13 cellular contexts compared by ENCODE assay signal in the genomic region with DNA sequence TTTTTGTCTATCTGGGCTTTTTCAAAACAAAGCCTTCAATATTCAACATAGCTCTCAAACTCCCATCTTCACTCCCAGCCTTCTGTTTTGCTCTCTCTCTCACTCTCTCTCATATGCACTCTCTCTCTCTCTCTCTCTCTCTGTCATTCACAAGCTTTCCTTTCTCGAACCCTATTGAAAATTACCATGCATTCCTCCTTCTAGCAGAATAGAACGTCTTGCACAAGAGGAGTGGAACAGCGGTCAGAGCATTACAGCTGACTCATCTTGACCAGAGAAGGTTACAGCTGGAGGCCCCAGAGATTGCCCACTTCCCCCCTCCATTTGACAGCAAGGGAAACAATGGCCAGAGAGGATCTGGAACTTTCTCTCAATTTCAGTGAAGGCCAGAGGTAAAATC. TPM values are rescaled to one million over a fixed set of nuclear protein-coding genes. Genes with fewer than 3 reads are reported as not detected.
A peak's percentile ranks its signal among the peaks of the same experiment; 100 is the strongest.
DNase-seq lines count a peak whose midpoint lies in the region; ATAC-seq and TF ChIP-seq lines count a peak whose summit lies in the region.
"Had no signal": no experiment of that assay in that cellular context is flagged by ENCODE, and none has a peak within 500 bp of the region (broad histone marks: within the 10 kb centered on the region; RNA-seq: fewer than 3 reads in every experiment).

No MANE protein-coding gene starts in this region.

- H4K20me1 ChIP-seq in osteoblast (ENCODE audit: insufficient read depth, low read length) = no peaks in the 10 kb centered on the region

- POLR2A ChIA-PET in A673 (lab: Charles Lee; ENCODE audit: low non-redundant PET) = no interaction called here

- peak overlapping the region; percentile 41 for H3K4me2 ChIP-seq in osteoblast (ENCODE audit: insufficient read depth, low read length)

- no peak for ATAC-seq in HG02970 (IDR thresholded peaks at IDR 0.05; ENCODE audit: low FRiP score, unreplicated experiment)
- ATAC-seq: gastroesophageal sphincter had no signal

- no peaks in the 10 kb centered on the region for H3K9me3 Mint-ChIP-seq in activated naive CD4-positive, alpha-beta T cell treated with anti-CD3 and anti-CD28 coated beads for 36 hours

- H3K27ac ChIP-seq in osteoblast (ENCODE audit: low read depth, low read length) = peak overlapping the region; percentile 36
- H3K27ac ChIP-seq in A673 (ENCODE audit: low read depth, low read length, poor library complexity, severe bottlenecking) = no peak overlapping the region
- H3K27ac ChIP-seq in coronary artery = no peak overlapping the region
- H3K27ac ChIP-seq: gastroesophageal sphincter had no signal

- no peak overlapping the region for H3K4me3 Mint-ChIP-seq in activated naive CD4-positive, alpha-beta T cell treated with anti-CD3 and anti-CD28 coated beads for 36 hours

- H3K4me3 ChIP-seq in osteoblast (ENCODE audit: insufficient read depth, low read length) (no peak overlapping the region), A673 (ENCODE audit: low read depth, low read length, poor library complexity, severe bottlenecking) (no peak overlapping the region), coronary artery (no peak overlapping the region)
- H3K4me3 ChIP-seq: gastroesophageal sphincter had no signal

- no peaks in the 10 kb centered on the region for H3K36me3 Mint-ChIP-seq in activated naive CD4-positive, alpha-beta T cell treated with anti-CD3 and anti-CD28 coated beads for 36 hours (ENCODE audit: low read depth)

- H3K4me1 Mint-ChIP-seq in activated naive CD4-positive, alpha-beta T cell treated with anti-CD3 and anti-CD28 coated beads for 36 hours (ENCODE audit: low read depth) = no peaks in the 10 kb centered on the region

- CTCF ChIA-PET in activated naive CD4-positive, alpha-beta T cell treated with anti-CD3 and anti-CD28 coated beads for 36 hours (lab: Charles Lee) = interaction anchor here (0.8 kb wide), 1 partner anchor 48 kb away, joined by 3 read pairs; no protein-coding TSS in a partner anchor
- CTCF ChIA-PET in A673 (lab: Charles Lee) = no interaction called here

- intact Hi-C loops in activated naive CD4-positive, alpha-beta T cell treated with anti-CD3 and anti-CD28 coated beads for 36 hours (cut with micrococcal nuclease) = no loop called here
- intact Hi-C loops in A673 (cut with micrococcal nuclease; ENCODE audit: unreplicated experiment) = no loop called here

- H3K27ac Mint-ChIP-seq in activated naive CD4-positive, alpha-beta T cell treated with anti-CD3 and anti-CD28 coated beads for 36 hours = no peak overlapping the region

- no TSS peak for BruUV-seq in A673 (replicated peaks; lab: Mats Ljungman, UMichigan)

- no peak overlapping the region for H2AFZ ChIP-seq in osteoblast (ENCODE audit: low read length)

- H3K27me3 ChIP-seq in osteoblast (ENCODE audit: insufficient read depth, low read length) = no peaks in the 10 kb centered on the region
- H3K27me3 ChIP-seq in A673 (replicated peaks; ENCODE audit: insufficient read depth, low read depth, low read length, poor library complexity) = no peaks in the 10 kb centered on the region
- H3K27me3 ChIP-seq: gastroesophageal sphincter had no signal

- H3K9me3 ChIP-seq in osteoblast (ENCODE audit: low read depth, low read length) (no peaks in the 10 kb centered on the region), A673 (ENCODE audit: low read depth, low read length, poor library complexity, severe bottlenecking) (no peaks in the 10 kb centered on the region)
- H3K9me3 ChIP-seq: gastroesophageal sphincter had no signal

- TF ChIP-seq CTCF in osteoblast (IDR thresholded peaks at IDR 0.05; ENCODE audit: extremely low read depth, low read depth, low read length) (no peak), A673 (conservative IDR thresholded peaks at IDR 0.05; ENCODE audit: low read depth, low read length) (no peak), coronary artery (IDR thresholded peaks at IDR 0.05) (no peak)

- H3K27me3 Mint-ChIP-seq in activated naive CD4-positive, alpha-beta T cell treated with anti-CD3 and anti-CD28 coated beads for 36 hours (ENCODE audit: low read depth) = peaks cover 10% of the 10 kb centered on the region

- DNase-seq in EL (peak; percentile 91), NOMO-1 treated with DMSO at 0.1 percent for 48 hours (lab: John Stamatoyannopoulos, UW; ENCODE audit: unreplicated experiment) (peak; percentile 82), dedifferentiated amniotic fluid mesenchymal stem cell (ENCODE audit: extremely low spot score) (peak; percentile 42), osteoblast (ENCODE audit: insufficient read length, low spot score, missing footprints) (peak; percentile 58), A673 (ENCODE audit: low spot score) (no peak), coronary artery (ENCODE audit: low spot score) (no peak)
- DNase-seq in activated naive CD4-positive, alpha-beta T cell treated with anti-CD3 and anti-CD28 coated beads for 36 hours = no peak
- DNase-seq: DMS153, GOT3, NCI-H1694 treated with DMSO at 0.1 percent for 48 hours, SHP77 treated with DMSO at 0.1 percent for 48 hours had no signal

- H3K36me3 ChIP-seq in osteoblast (ENCODE audit: insufficient read depth, low read length) (no peaks in the 10 kb centered on the region), A673 (ENCODE audit: insufficient read depth, low read length, poor library complexity, severe bottlenecking) (no peaks in the 10 kb centered on the region)
- H3K36me3 ChIP-seq: gastroesophageal sphincter had no signal

- no peaks in the 10 kb centered on the region for H3K79me2 ChIP-seq in osteoblast (ENCODE audit: insufficient read depth, low read length)

- H3K4me1 ChIP-seq in osteoblast (ENCODE audit: insufficient read depth, low read length) = peaks cover 27% of the 10 kb centered on the region
- no peaks in the 10 kb centered on the region for H3K4me1 ChIP-seq in A673 (ENCODE audit: insufficient read depth, low read length, poor library complexity, severe bottlenecking)
- H3K4me1 ChIP-seq: gastroesophageal sphincter had no signal

RNA-seq across cellular contexts. Expression of a gene that starts 51.0 kb away (rescaled TPM):
- total RNA-seq in osteoblast = 33.6 and 39.8 TPM in 2 replicates
- total RNA-seq in activated naive CD4-positive, alpha-beta T cell treated with anti-CD3 and anti-CD28 coated beads for 36 hours = under 1 TPM in 1 of 2 experiments, not detected in 1; 0.20 TPM
- 44.2 and 47.9 TPM in 2 replicates for total RNA-seq in A673 (2021)

Comparison
In these comparisons a context has a peak if more than half of its experiments do, and no peak if none do; other contexts are left out.
1. DNase-seq: peak in EL (single experiment), NOMO-1 treated with DMSO at 0.1 percent for 48 hours (single experiment), dedifferentiated amniotic fluid mesenchymal stem cell (single experiment) and osteoblast (single experiment); none in activated naive CD4-positive, alpha-beta T cell treated with anti-CD3 and anti-CD28 coated beads for 36 hours (single experiment), A673 (single experiment) and coronary artery (single experiment).
2. RNA of a gene that starts 51.0 kb away (total RNA-seq): 44.2 to 47.9 TPM in A673 and 33.6 to 39.8 TPM in osteoblast; 0.20 TPM in activated naive CD4-positive, alpha-beta T cell treated with anti-CD3 and anti-CD28 coated beads for 36 hours; every median in the first group is over 10 times any median in the second.